Comparison of ENCODE assay signal across 8 cellular contexts in genomic region chr2:54455584-54456525, GRCh38. TPM values are rescaled to one million over a fixed set of nuclear protein-coding genes. Genes with fewer than 3 reads are reported as not detected.
DNase-seq lines count a peak whose midpoint lies in the region; ATAC-seq and TF ChIP-seq lines count a peak whose summit lies in the region.

Gene SPTBN1, plus strand, starts transcription at chr2:54456327. Its CDS starts 70,092 bp downstream, at chr2:54526419.

- in situ Hi-C loops in transverse colon (cut with MboI; ENCODE audit: low pct_ligation_motif_present in 1 of 4, low pct_unique_long_range_greater_than_20kb in 1 of 4, low sequenced_read_pairs in 3 of 4), result no loop called here

- TF ChIP-seq POLR2A in transverse colon (IDR thresholded peaks at IDR 0.05), result peak; percentile 41

- 6 to 10% methylated on average over 4 to 26 of the region's 88 CpGs for WGBS in transverse colon (ENCODE audit: low coverage in 1 of 2), 2 donors

- no peaks in the 10 kb centered on the region for H3K36me3 ChIP-seq in mucosa of rectum (ENCODE audit: control insufficient read depth in 2 of 2, insufficient read depth in 2 of 2, low read length in 2 of 2)
- H3K36me3 ChIP-seq in transverse colon, result no peaks in the 10 kb centered on the region

- peaks cover 16 to 34% of the 10 kb centered on the region in 2 donors for H3K27me3 ChIP-seq in mucosa of rectum (ENCODE audit: control insufficient read depth in 2 of 2, insufficient read depth in 2 of 2, low read length in 2 of 2)
- peaks cover 78% of the 10 kb centered on the region for H3K27me3 ChIP-seq in transverse colon

- TF ChIP-seq EP300 in transverse colon (IDR thresholded peaks at IDR 0.05; ENCODE audit: low read depth), result no peak

- intact Hi-C loops in transverse colon (cut with DNase I; ENCODE audit: low total_unique reads), result loop anchor here (10.0 kb wide), 1 partner anchor 131 kb away; no protein-coding TSS in a partner anchor

- H3K27ac ChIP-seq in mucosa of rectum (ENCODE audit: low read depth in 2 of 2, low read length in 2 of 2) (peak within 1 kb of the TSS; percentile 65 to 70), transverse colon (peak within 1 kb of the TSS; percentile 86 to 94 (median 92))

- H3K4me3 ChIP-seq in mucosa of rectum (ENCODE audit: low read length in 2 of 2), result peak within 1 kb of the TSS; percentile 65 to 71
- H3K4me3 ChIP-seq in transverse colon, result peak within 1 kb of the TSS; percentile 71 to 84 (median 77)

- peak within 1 kb of the TSS; percentile 20 to 70 for H3K9ac ChIP-seq in mucosa of rectum (ENCODE audit: low read depth in 1 of 2, low read length in 2 of 2)

- ATAC-seq in HG02678 (IDR thresholded peaks at IDR 0.05; ENCODE audit: unreplicated experiment), result peak; percentile 29
- no peak for ATAC-seq in GM19452 (IDR thresholded peaks at IDR 0.05; ENCODE audit: unreplicated experiment)

- no peak for TF ChIP-seq CTCF in transverse colon (IDR thresholded peaks at IDR 0.05)

- H3K9me3 ChIP-seq in mucosa of rectum (ENCODE audit: control insufficient read depth in 2 of 2, low read length in 2 of 2), result no peaks in the 10 kb centered on the region
- no peaks in the 10 kb centered on the region for H3K9me3 ChIP-seq in transverse colon

- peaks cover 8 to 9% of the 10 kb centered on the region in 2 donors for H3K4me1 ChIP-seq in mucosa of rectum (ENCODE audit: control insufficient read depth in 2 of 2, insufficient read depth in 2 of 2, low read length in 2 of 2)
- H3K4me1 ChIP-seq in transverse colon, result peaks cover 0 to 22% (median 14%) of the 10 kb centered on the region in 4 donors

- DNase-seq in ELF-1 (ENCODE audit: low read depth, low spot score), result peak; percentile 73
- peak; percentile 59 for DNase-seq in NCI-H446 treated with DMSO at 0.1 percent for 48 hours (lab: John Stamatoyannopoulos, UW)
- DNase-seq in activated T-cell treated with anti-CD3 and anti-CD28 coated beads, Interleukin-2, amount 50 U/mL, for 1 hour, result peak; percentile 29
- peak; percentile 96 for DNase-seq in fibroblast of gingiva (ENCODE audit: low read depth)
- DNase-seq in transverse colon, result peak; percentile 77

RNA-seq across cellular contexts. Expression of gene SPTBN1, which starts in this region (rescaled TPM):
- 100 to 1,000 TPM; 269 to 301 (median 285) TPM for total RNA-seq in transverse colon

Comparison
In these comparisons a context has a peak if more than half of its experiments do, and no peak if none do; other contexts are left out.
1. DNase-seq: peak in every context shown above with its lines; median percentile 96 in fibroblast of gingiva; 77 in transverse colon; 73 in ELF-1; 59 in NCI-H446 treated with DMSO at 0.1 percent for 48 hours; 29 in activated T-cell treated with anti-CD3 and anti-CD28 coated beads, Interleukin-2, amount 50 U/mL, for 1 hour.